In genomic region chr17:66387391-66387981, GRCh38 we compare ENCODE assay signal across 1 cellular context.
TF ChIP-seq lines count a peak whose summit lies in the region.

No MANE protein-coding gene starts in this region.

TF ChIP-seq in IMR-90, 13 proteins besides CTCF, POLR2A, EP300 and RAD21 (continued from another document):
- TF ChIP-seq MAFK (IDR thresholded peaks at IDR 0.05; ENCODE audit: low read depth, low read length) (no peak), BHLHE40 (IDR thresholded peaks at IDR 0.05; ENCODE audit: low read depth, low read length) (no peak), FOS (IDR thresholded peaks at IDR 0.05; ENCODE audit: low read depth, low read length) (no peak)
